In genomic region chr1:227542153-227543120, GRCh38 we compare ENCODE assay signal across 8 cellular contexts. TPM values are rescaled to one million over a fixed set of nuclear protein-coding genes. Genes with fewer than 3 reads are reported as not detected.
DNase-seq lines count a peak whose midpoint lies in the region; ATAC-seq and TF ChIP-seq lines count a peak whose summit lies in the region.

No MANE protein-coding gene starts in this region.

- TF ChIP-seq CTCF in left ventricle myocardium inferior (IDR thresholded peaks at IDR 0.05; ENCODE audit: borderline replicate concordance) (peak; percentile 99), upper lobe of left lung (IDR thresholded peaks at IDR 0.05) (peak; percentile 98 to 100 (median 99))

- no peak for TF ChIP-seq EP300 in upper lobe of left lung (IDR thresholded peaks at IDR 0.05)

- H3K4me3 ChIP-seq in adipocyte (ENCODE audit: low read length), result peak overlapping the region; percentile 82
- H3K4me3 ChIP-seq in left ventricle myocardium inferior, result peak overlapping the region; percentile 83
- peak overlapping the region; percentile 68 to 87 (median 79) for H3K4me3 ChIP-seq in upper lobe of left lung

- WGBS in upper lobe of left lung, 2 donors, result 7 to 11% methylated on average over 30 to 55 of the region's 84 CpGs

- peak; percentile 96 for ATAC-seq in GM21737 (IDR thresholded peaks at IDR 0.05; ENCODE audit: unreplicated experiment)
- peak; percentile 91 to 98 for ATAC-seq in upper lobe of left lung (ENCODE audit: low FRiP score in 2 of 2)

- H3K36me3 ChIP-seq in adipocyte (ENCODE audit: control insufficient read depth, insufficient read depth, low read length, severe bottlenecking) (no peaks in the 10 kb centered on the region), left ventricle myocardium inferior (no peaks in the 10 kb centered on the region), upper lobe of left lung (no peaks in the 10 kb centered on the region)

- DNase-seq in Daoy (ENCODE audit: low read depth) (peak; percentile 88), LHCN-M2 (ENCODE audit: low read depth) (peak; percentile 76), SKM-1 treated with dmso at 0.1 percent for 144 hours (lab: John Stamatoyannopoulos, UW; ENCODE audit: unreplicated experiment) (peak; percentile 89), adipocyte (ENCODE audit: low read depth) (peak; percentile 91), left ventricle myocardium inferior (peak; percentile 90), posterior vena cava (ENCODE audit: low spot score) (peak; percentile 95), upper lobe of left lung (peak; percentile 91 to 98)

- H3K4me1 ChIP-seq in adipocyte (ENCODE audit: control insufficient read depth, insufficient read depth, low read length) (peaks cover 7% of the 10 kb centered on the region), left ventricle myocardium inferior (peaks cover 19% of the 10 kb centered on the region), upper lobe of left lung (peaks cover 3 to 18% (median 9%) of the 10 kb centered on the region in 4 donors)

- TF ChIP-seq POLR2A in upper lobe of left lung (IDR thresholded peaks at IDR 0.05), result peak in 1 of 4 donors; percentile 55

- peak overlapping the region; percentile 80 for H3K9ac ChIP-seq in adipocyte (ENCODE audit: low read length)

- no peaks in the 10 kb centered on the region for H3K27me3 ChIP-seq in adipocyte (replicated peaks; ENCODE audit: control insufficient read depth, insufficient read depth, low read length)
- no peaks in the 10 kb centered on the region for H3K27me3 ChIP-seq in left ventricle myocardium inferior (ENCODE audit: low read depth)
- no peaks in the 10 kb centered on the region for H3K27me3 ChIP-seq in upper lobe of left lung

- intact Hi-C loops in left ventricle myocardium inferior (cut with micrococcal nuclease) (no loop called here), posterior vena cava (cut with DNase I) (loop anchor here in 1 of 2 donors (1.0 kb wide), 1 partner anchor 28 kb away; no protein-coding TSS in a partner anchor)

- H3K27ac ChIP-seq in left ventricle myocardium inferior (replicated peaks), result peak overlapping the region; percentile 73
- peak overlapping the region; percentile 37 to 89 (median 76) for H3K27ac ChIP-seq in upper lobe of left lung

- no peaks in the 10 kb centered on the region for H3K9me3 ChIP-seq in adipocyte (ENCODE audit: control insufficient read depth, low read length)
- H3K9me3 ChIP-seq in left ventricle myocardium inferior (replicated peaks), result peaks cover 4% of the 10 kb centered on the region
- peaks cover 0 to 7% (median 0%) of the 10 kb centered on the region in 4 donors for H3K9me3 ChIP-seq in upper lobe of left lung

RNA-seq across cellular contexts. Expression of gene ZNF678, which starts 20.9 kb away (rescaled TPM):
- 4.6 and 4.7 TPM in 2 replicates for total RNA-seq in Daoy (2014; rRNA removed; shearing (Covaris generic))
- total RNA-seq in LHCN-M2 (2014; rRNA removed), result 8.2 and 9.0 TPM in 2 replicates
- 1.0 TPM for polyA plus RNA-seq in LHCN-M2 (2012)
- 2.3 TPM for total RNA-seq in left ventricle myocardium inferior
- total RNA-seq in posterior vena cava, result 1 to 10 TPM; 5.6 to 6.2 TPM
- 10 to 100 TPM in 2 of 6 donors, 1 to 10 TPM in 4; 3.9 to 50.3 (median 7.8) TPM for total RNA-seq in upper lobe of left lung

Comparison
In these comparisons a context has a peak if more than half of its experiments do, and no peak if none do; other contexts are left out.
1. Peak in every context shown above with its lines: DNase-seq, ATAC-seq, H3K4me3 ChIP-seq and H3K27ac ChIP-seq.